Comparison of ENCODE assay signal across 8 cellular contexts in genomic region chr19:35268546-35269424, GRCh38. TPM values are rescaled to one million over a fixed set of nuclear protein-coding genes. Genes with fewer than 3 reads are reported as not detected.
DNase-seq lines count a peak whose midpoint lies in the region; ATAC-seq and TF ChIP-seq lines count a peak whose summit lies in the region.

Gene USF2 (plus strand): TSS chr19:35268962. CDS start chr19:35269102, 140 bp downstream.

- intact Hi-C loops in right lobe of liver (cut with DNase I): no loop called here

- H3K27ac ChIP-seq in ectodermal cell (ENCODE audit: insufficient read depth, low read depth, low read length, poor library complexity, severe bottlenecking) (peak within 1 kb of the TSS; percentile 77), right lobe of liver (peak within 1 kb of the TSS; percentile 82 to 92 (median 92))

- 0 to 1% methylated on average over 107 to 108 of the region's 122 CpGs for WGBS in ectodermal cell, 2 experiments
- WGBS in right lobe of liver (ENCODE audit: insufficient coverage, low coverage, low lambda C conversion rate, missing lambda C conversion rate): 0% methylated on average over 19 of the region's 122 CpGs

- H3K4me3 ChIP-seq in ectodermal cell (ENCODE audit: insufficient read depth, low read depth, low read length) (peak within 1 kb of the TSS; percentile 45), right lobe of liver (peak within 1 kb of the TSS; percentile 73 to 86 (median 79))

- peak; percentile 98 for DNase-seq in 8988T
- DNase-seq in NCI-H460 (ENCODE audit: extremely low read depth, low read depth): peak; percentile 46
- DNase-seq in activated CD4-positive, alpha-beta T cell treated with anti-CD3 and anti-CD28 coated beads, Interleukin-2, amount 50 U/mL, for 48 hours: peak; percentile 69 to 73
- DNase-seq in right lobe of liver: peak; percentile 83 to 89 (median 89)
- DNase-seq in stimulated activated CD4-positive, alpha-beta T cell treated with anti-CD3 and anti-CD28 coated beads, TNF-alpha, amount 100 ng/mL, for 48 hours (ENCODE audit: low read depth in 3 of 3): peak; percentile 50 to 61 (median 53)

- no peak for TF ChIP-seq POLR2A in right lobe of liver (IDR thresholded peaks at IDR 0.05)

- peaks cover 20% of the 10 kb centered on the region for H3K4me1 ChIP-seq in ectodermal cell (ENCODE audit: control insufficient read depth, insufficient read depth, low read length)
- peaks cover 0 to 36% (median 15%) of the 10 kb centered on the region in 4 donors for H3K4me1 ChIP-seq in right lobe of liver

- H3K36me3 ChIP-seq in ectodermal cell (ENCODE audit: control insufficient read depth, insufficient read depth, low read length) (peaks cover 26% of the 10 kb centered on the region), right lobe of liver (peaks cover 0 to 10% (median 5%) of the 10 kb centered on the region in 4 donors)

- no peaks in the 10 kb centered on the region for H3K9me3 ChIP-seq in ectodermal cell (ENCODE audit: control insufficient read depth, low read length)
- H3K9me3 ChIP-seq in right lobe of liver: no peaks in the 10 kb centered on the region

- no peak for TF ChIP-seq CTCF in right lobe of liver (IDR thresholded peaks at IDR 0.05)

- H3K27me3 ChIP-seq in ectodermal cell (ENCODE audit: control insufficient read depth, insufficient read depth, low read length, poor library complexity, severe bottlenecking) (no peaks in the 10 kb centered on the region), right lobe of liver (no peaks in the 10 kb centered on the region)

- ATAC-seq in GM18498 (IDR thresholded peaks at IDR 0.05; ENCODE audit: unreplicated experiment) (peak; percentile 36), HG03135 (IDR thresholded peaks at IDR 0.05; ENCODE audit: unreplicated experiment) (peak; percentile 28), right lobe of liver (peak in 2 of 4 donors; percentile 15 to 24)

RNA-seq across cellular contexts. Expression of gene USF2, which starts in this region (rescaled TPM):
- total RNA-seq in NCI-H460 (2014; rRNA removed; shearing (Covaris generic)): 42.8 and 43.9 TPM in 2 replicates
- polyA plus RNA-seq in NCI-H460 (2014; cell fraction: nucleus; rRNA removed): 60.3 and 106 TPM in 2 replicates
- 126 TPM for polyA plus RNA-seq in ectodermal cell (2013, experiment 1 of 4)
- polyA plus RNA-seq in ectodermal cell (2013, experiment 2 of 4): 132 TPM
- 131 TPM for polyA plus RNA-seq in ectodermal cell (2013, experiment 3 of 4)
- 143 TPM for polyA plus RNA-seq in ectodermal cell (2013, experiment 4 of 4)
- 10 to 100 TPM; 65.4 to 78.5 (median 75.7) TPM for total RNA-seq in right lobe of liver

Comparison
In these comparisons a context has a peak if more than half of its experiments do, and no peak if none do; other contexts are left out.
1. DNase-seq: peak in every context shown above with its lines; median percentile 98 in 8988T; 89 in right lobe of liver; 71 in activated CD4-positive, alpha-beta T cell treated with anti-CD3 and anti-CD28 coated beads, Interleukin-2, amount 50 U/mL, for 48 hours; 53 in stimulated activated CD4-positive, alpha-beta T cell treated with anti-CD3 and anti-CD28 coated beads, TNF-alpha, amount 100 ng/mL, for 48 hours; 46 in NCI-H460.